In genomic region chr17:7486181-7486580, GRCh38 we compare ENCODE assay signal across 9 cellular contexts. TPM values are rescaled to one million over a fixed set of nuclear protein-coding genes. Genes with fewer than 3 reads are reported as not detected.
A peak's percentile ranks its signal among the peaks of the same experiment; 100 is the strongest.
DNase-seq lines count a peak whose midpoint lies in the region; ATAC-seq, FAIRE-seq and TF ChIP-seq lines count a peak whose summit lies in the region.
"Had no signal": no experiment of that assay in that cellular context is flagged by ENCODE, and none has a peak within 500 bp of the region (broad histone marks: within the 10 kb centered on the region; RNA-seq: fewer than 3 reads in every experiment).

No MANE protein-coding gene starts in this region.

- H3K27ac Mint-ChIP-seq in activated naive CD4-positive, alpha-beta T cell treated with anti-CD3 and anti-CD28 coated beads, Interleukin-2, amount 50 U/mL, for 24 hours, result peak overlapping the region; percentile 85
- peak overlapping the region; percentile 57 for H3K27ac Mint-ChIP-seq in activated naive CD8-positive, alpha-beta T cell treated with anti-CD3 and anti-CD28 coated beads, Interleukin-2, amount 50 U/mL, for 24 hours
- peak overlapping the region; percentile 74 for H3K27ac Mint-ChIP-seq in type B pancreatic cell

- peaks cover 25% of the 10 kb centered on the region for H3K4me1 ChIP-seq in keratinocyte (ENCODE audit: control insufficient read depth, extremely low read depth, insufficient read depth, low read length)

- FAIRE-seq in keratinocyte (lab: Jason Lieb, UNC), result no peak

- H3K9ac ChIP-seq in keratinocyte (ENCODE audit: control insufficient read depth, extremely low read depth, insufficient read depth, low read length), result peak overlapping the region; percentile 98

- no peaks in the 10 kb centered on the region for H3K9me3 ChIP-seq in keratinocyte (ENCODE audit: control insufficient read depth, low read depth, low read length)

- no peak for DNase-seq in activated naive CD4-positive, alpha-beta T cell (lab: John Stamatoyannopoulos, UW)
- DNase-seq in activated naive CD8-positive, alpha-beta T cell treated with anti-CD3 and anti-CD28 coated beads, Interleukin-2, amount 50 U/mL, for 24 hours, result no peak
- DNase-seq in keratinocyte (ENCODE audit: low read depth, low spot score), result no peak
- DNase-seq in type B pancreatic cell (ENCODE audit: extremely low spot score, unreplicated experiment), result no peak
- DNase-seq: activated effector memory CD4-positive, alpha-beta T cell treated with anti-CD3 and anti-CD28 coated beads, Interleukin-2, amount 50 U/mL, for 16 hours had no signal

- no peak overlapping the region for H2AFZ ChIP-seq in keratinocyte (ENCODE audit: control insufficient read depth, low read length)

- H3K4me3 ChIP-seq in keratinocyte (ENCODE audit: control insufficient read depth in 2 of 3, extremely low read depth in 1 of 3, insufficient read depth in 2 of 3, low read depth in 1 of 3, low read length in 3 of 3), result peak overlapping the region; percentile 76 to 83 (median 77)

- H3K4me1 Mint-ChIP-seq in activated naive CD4-positive, alpha-beta T cell treated with anti-CD3 and anti-CD28 coated beads, Interleukin-2, amount 50 U/mL, for 24 hours, result peaks cover 78% of the 10 kb centered on the region
- H3K4me1 Mint-ChIP-seq in activated naive CD8-positive, alpha-beta T cell treated with anti-CD3 and anti-CD28 coated beads, Interleukin-2, amount 50 U/mL, for 24 hours, result peaks cover 72% of the 10 kb centered on the region
- H3K4me1 Mint-ChIP-seq in type B pancreatic cell (ENCODE audit: unreplicated experiment), result peaks cover 61% of the 10 kb centered on the region

- ATAC-seq in activated naive CD8-positive, alpha-beta T cell treated with anti-CD3 and anti-CD28 coated beads, Interleukin-2, amount 50 U/mL, for 24 hours, result no peak
- ATAC-seq in HG03135 (IDR thresholded peaks at IDR 0.05; ENCODE audit: unreplicated experiment) (no peak), HG03025 (IDR thresholded peaks at IDR 0.05; ENCODE audit: low FRiP score, unreplicated experiment) (no peak), GM21526 (IDR thresholded peaks at IDR 0.05; ENCODE audit: low FRiP score, unreplicated experiment) (no peak)

- H3K4me3 Mint-ChIP-seq in activated naive CD4-positive, alpha-beta T cell treated with anti-CD3 and anti-CD28 coated beads, Interleukin-2, amount 50 U/mL, for 24 hours, result peak overlapping the region; percentile 85
- H3K4me3 Mint-ChIP-seq in activated naive CD8-positive, alpha-beta T cell treated with anti-CD3 and anti-CD28 coated beads, Interleukin-2, amount 50 U/mL, for 24 hours, result peak overlapping the region; percentile 99
- H3K4me3 Mint-ChIP-seq in type B pancreatic cell, result peak overlapping the region; percentile 84

- H3K9me1 ChIP-seq in keratinocyte (ENCODE audit: control insufficient read depth, extremely low read depth, insufficient read depth, low read length), result no peaks in the 10 kb centered on the region

- no peaks in the 10 kb centered on the region for H3K27me3 ChIP-seq in keratinocyte (ENCODE audit: control insufficient read depth, extremely low read depth, insufficient read depth, low read length)

- dilution Hi-C loops in keratinocyte (cut with MboI; ENCODE audit: extremely low pct_ligation_motif_present, low sequenced_read_pairs), result no loop called here

- H3K36me3 ChIP-seq in keratinocyte (ENCODE audit: control insufficient read depth in 2 of 2, extremely low read depth in 1 of 2, insufficient read depth in 2 of 2, low read length in 2 of 2), result peaks cover 3% of the 10 kb centered on the region in 2 experiments

- H3K79me2 ChIP-seq in keratinocyte (ENCODE audit: control insufficient read depth, insufficient read depth, low read length), result peaks cover 64% of the 10 kb centered on the region

- H3K9me3 Mint-ChIP-seq in activated naive CD4-positive, alpha-beta T cell treated with anti-CD3 and anti-CD28 coated beads, Interleukin-2, amount 50 U/mL, for 24 hours, result no peaks in the 10 kb centered on the region
- no peaks in the 10 kb centered on the region for H3K9me3 Mint-ChIP-seq in activated naive CD8-positive, alpha-beta T cell treated with anti-CD3 and anti-CD28 coated beads, Interleukin-2, amount 50 U/mL, for 24 hours
- H3K9me3 Mint-ChIP-seq in type B pancreatic cell, result no peaks in the 10 kb centered on the region

- peaks cover 6% of the 10 kb centered on the region for H3K36me3 Mint-ChIP-seq in activated naive CD4-positive, alpha-beta T cell treated with anti-CD3 and anti-CD28 coated beads, Interleukin-2, amount 50 U/mL, for 24 hours
- peaks cover 49% of the 10 kb centered on the region for H3K36me3 Mint-ChIP-seq in activated naive CD8-positive, alpha-beta T cell treated with anti-CD3 and anti-CD28 coated beads, Interleukin-2, amount 50 U/mL, for 24 hours (ENCODE audit: low read depth)
- peaks cover 23% of the 10 kb centered on the region for H3K36me3 Mint-ChIP-seq in type B pancreatic cell

- no peak for TF ChIP-seq CTCF in keratinocyte (optimal IDR thresholded peaks at IDR 0.05 in 1 of 3, IDR thresholded peaks at IDR 0.05 in 1 of 3, conservative IDR thresholded peaks at IDR 0.05 in 1 of 3; ENCODE audit: extremely low read depth in 1 of 3, insufficient read depth in 2 of 3, low read length in 3 of 3)
- TF ChIP-seq CTCF in type B pancreatic cell (conservative IDR thresholded peaks at IDR 0.05), result no peak

- H3K27ac ChIP-seq in keratinocyte (ENCODE audit: control insufficient read depth, insufficient read depth, low read length), result peak overlapping the region; percentile 4

- peaks cover 24% of the 10 kb centered on the region for H4K20me1 ChIP-seq in keratinocyte (ENCODE audit: control insufficient read depth, extremely low read depth, insufficient read depth, low read length)

- H3K27me3 Mint-ChIP-seq in activated naive CD4-positive, alpha-beta T cell treated with anti-CD3 and anti-CD28 coated beads, Interleukin-2, amount 50 U/mL, for 24 hours, result no peaks in the 10 kb centered on the region
- H3K27me3 Mint-ChIP-seq in activated naive CD8-positive, alpha-beta T cell treated with anti-CD3 and anti-CD28 coated beads, Interleukin-2, amount 50 U/mL, for 24 hours, result peaks cover 2% of the 10 kb centered on the region
- H3K27me3 Mint-ChIP-seq in type B pancreatic cell, result no peaks in the 10 kb centered on the region

- peak overlapping the region; percentile 100 for H3K4me2 ChIP-seq in keratinocyte (ENCODE audit: control insufficient read depth, extremely low read depth, insufficient read depth, low read depth, low read length)

RNA-seq across cellular contexts. Expression of gene POLR2A, which starts 2.0 kb away (rescaled TPM):
- polyA plus RNA-seq in keratinocyte, result 8.3 to 24.3 TPM (median 17.5 TPM) in 3 replicates
- polyA plus RNA-seq in keratinocyte (2011; ENCODE audit: low read depth), result 139 TPM
- 16.2 and 20.7 TPM in 2 replicates for polyA plus RNA-seq in keratinocyte (2011; cell fraction: cytosol; rRNA removed)
- 171 and 196 TPM in 2 replicates for polyA plus RNA-seq in keratinocyte (2011; cell fraction: nucleus; rRNA removed)
- polyA plus RNA-seq in keratinocyte (2012; ENCODE audit: low replicate concordance), result 82.7 and 87.2 TPM in 2 replicates
- 198 to 366 TPM (median 250 TPM) in 3 replicates for polyA minus RNA-seq in keratinocyte
- 118 TPM for polyA minus RNA-seq in keratinocyte (2011; cell fraction: cytosol; rRNA and poly(A)+ RNA removed)
- polyA minus RNA-seq in keratinocyte (2011; cell fraction: nucleus; rRNA and poly(A)+ RNA removed), result 310 and 430 TPM in 2 replicates
- 175 and 244 TPM in 2 replicates for total RNA-seq in type B pancreatic cell (ENCODE audit: low replicate concordance)

RNA-seq across cellular contexts. Expression of gene SLC35G6, which starts 4.9 kb away (rescaled TPM):
- not detected in 3 replicates for polyA plus RNA-seq in keratinocyte
- polyA plus RNA-seq in keratinocyte (2011; ENCODE audit: low read depth), result not detected
- polyA plus RNA-seq in keratinocyte (2011; cell fraction: cytosol; rRNA removed), result not detected in 2 replicates
- not detected in 2 replicates for polyA plus RNA-seq in keratinocyte (2011; cell fraction: nucleus; rRNA removed)
- 0.06 TPM in 1 of 2 replicates, not detected in the other for polyA plus RNA-seq in keratinocyte (2012; ENCODE audit: low replicate concordance)
- not detected in 3 replicates for polyA minus RNA-seq in keratinocyte
- not detected for polyA minus RNA-seq in keratinocyte (2011; cell fraction: cytosol; rRNA and poly(A)+ RNA removed)
- not detected in 2 replicates for polyA minus RNA-seq in keratinocyte (2011; cell fraction: nucleus; rRNA and poly(A)+ RNA removed)
- not detected in 2 replicates for total RNA-seq in type B pancreatic cell (ENCODE audit: low replicate concordance)

RNA-seq across cellular contexts. Expression of gene ZBTB4, which starts 6.8 kb away (rescaled TPM):
- polyA plus RNA-seq in keratinocyte, result 20.9 to 23.9 TPM (median 21.8 TPM) in 3 replicates
- 6.2 TPM for polyA plus RNA-seq in keratinocyte (2011; ENCODE audit: low read depth)
- polyA plus RNA-seq in keratinocyte (2011; cell fraction: cytosol; rRNA removed), result 21.4 and 23.4 TPM in 2 replicates
- polyA plus RNA-seq in keratinocyte (2011; cell fraction: nucleus; rRNA removed), result 40.6 and 47.4 TPM in 2 replicates
- polyA plus RNA-seq in keratinocyte (2012; ENCODE audit: low replicate concordance), result 16.9 and 33.9 TPM in 2 replicates
- polyA minus RNA-seq in keratinocyte, result 29.2 to 72.7 TPM (median 34.7 TPM) in 3 replicates
- polyA minus RNA-seq in keratinocyte (2011; cell fraction: cytosol; rRNA and poly(A)+ RNA removed), result 36.3 TPM
- 29.5 and 37.9 TPM in 2 replicates for polyA minus RNA-seq in keratinocyte (2011; cell fraction: nucleus; rRNA and poly(A)+ RNA removed)
- total RNA-seq in type B pancreatic cell (ENCODE audit: low replicate concordance), result 34.5 and 76.6 TPM in 2 replicates

RNA-seq across cellular contexts. Expression of gene CHRNB1, which starts 41.3 kb away (rescaled TPM):
- 13.1 to 51.3 TPM (median 22.0 TPM) in 3 replicates for polyA plus RNA-seq in keratinocyte
- 14.3 TPM for polyA plus RNA-seq in keratinocyte (2011; ENCODE audit: low read depth)
- 15.8 and 16.7 TPM in 2 replicates for polyA plus RNA-seq in keratinocyte (2011; cell fraction: cytosol; rRNA removed)
- 47.0 and 51.6 TPM in 2 replicates for polyA plus RNA-seq in keratinocyte (2011; cell fraction: nucleus; rRNA removed)
- polyA plus RNA-seq in keratinocyte (2012; ENCODE audit: low replicate concordance), result 19.7 and 32.4 TPM in 2 replicates
- 11.3 to 63.6 TPM (median 19.1 TPM) in 3 replicates for polyA minus RNA-seq in keratinocyte
- polyA minus RNA-seq in keratinocyte (2011; cell fraction: cytosol; rRNA and poly(A)+ RNA removed), result 5.2 TPM
- 9.8 and 14.5 TPM in 2 replicates for polyA minus RNA-seq in keratinocyte (2011; cell fraction: nucleus; rRNA and poly(A)+ RNA removed)
- 16.4 and 51.1 TPM in 2 replicates for total RNA-seq in type B pancreatic cell (ENCODE audit: low replicate concordance)

RNA-seq across cellular contexts. Expression of gene FGF11, which starts 46.9 kb away (rescaled TPM):
- polyA plus RNA-seq in keratinocyte, result 27.4 to 46.9 TPM (median 30.4 TPM) in 3 replicates
- 14.9 TPM for polyA plus RNA-seq in keratinocyte (2011; ENCODE audit: low read depth)
- 45.9 and 47.6 TPM in 2 replicates for polyA plus RNA-seq in keratinocyte (2011; cell fraction: cytosol; rRNA removed)
- polyA plus RNA-seq in keratinocyte (2011; cell fraction: nucleus; rRNA removed), result 165 and 202 TPM in 2 replicates
- 29.9 and 49.7 TPM in 2 replicates for polyA plus RNA-seq in keratinocyte (2012; ENCODE audit: low replicate concordance)
- polyA minus RNA-seq in keratinocyte, result 24.2 to 86.0 TPM (median 49.7 TPM) in 3 replicates
- polyA minus RNA-seq in keratinocyte (2011; cell fraction: cytosol; rRNA and poly(A)+ RNA removed), result 28.6 TPM
- polyA minus RNA-seq in keratinocyte (2011; cell fraction: nucleus; rRNA and poly(A)+ RNA removed), result 29.1 and 38.2 TPM in 2 replicates
- total RNA-seq in type B pancreatic cell (ENCODE audit: low replicate concordance), result 21.8 and 76.0 TPM in 2 replicates
